21 cellular contexts compared by ENCODE assay signal in genomic region chr20:36279362-36279761, GRCh38.
"Had no signal": no experiment of that assay in that cellular context is flagged by ENCODE, and none has a peak within 500 bp of the region (broad histone marks: within the 10 kb centered on the region; RNA-seq: fewer than 3 reads in every experiment).

No MANE protein-coding gene starts in this region.

- H3K4me1 ChIP-seq: heart left ventricle, tibial artery, upper lobe of right lung, vagina had no signal

- ATAC-seq: esophagus mucosa; heart left ventricle; left lobe of liver; mucosa of descending colon; naive thymus-derived CD8-positive, alpha-beta T cell; right cardiac atrium; stimulated activated memory B cell treated with anti-CD40 and anti-IgM and Interleukin-4, amounts not matched to agents 10 μg/mL and 1 μg/mL and 100 μg/mL, for 72 hours; upper lobe of right lung had no signal

- H3K9me3 ChIP-seq: heart left ventricle, mucosa of descending colon, neutrophil, ovary, tibial artery, upper lobe of right lung, vagina had no signal

- DNase-seq: effector CD8-positive, alpha-beta T cell; heart left ventricle; hippocampal formation; kidney glomerular epithelial cell; mammary epithelial cell; mucosa of descending colon; naive thymus-derived CD8-positive, alpha-beta T cell; ovary; right cardiac atrium; stimulated activated CD4-positive, alpha-beta T cell treated with anti-CD3 and anti-CD28 coated beads, Interleukin-4, amount 100 ng/mL, for 1 hour; tibial artery had no signal

- H3K4me3 ChIP-seq: coronary artery, heart left ventricle, mucosa of descending colon, ovary, tibial artery, upper lobe of right lung, vagina had no signal

- FAIRE-seq: endometrium, frontal cortex, islet of Langerhans had no signal

- H3K36me3 ChIP-seq: heart left ventricle, neutrophil, ovary, tibial artery, upper lobe of right lung, vagina had no signal

- H3K27ac ChIP-seq: coronary artery, heart left ventricle, neutrophil, ovary, tibial artery, upper lobe of right lung, vagina had no signal

- H3K27me3 ChIP-seq: ovary, vagina had no signal
